12 cellular contexts compared by ENCODE assay signal in genomic region chr6:35484921-35485392, GRCh38. TPM values are rescaled to one million over a fixed set of nuclear protein-coding genes. Genes with fewer than 3 reads are reported as not detected.
DNase-seq lines count a peak whose midpoint lies in the region; ATAC-seq and TF ChIP-seq lines count a peak whose summit lies in the region.
"Had no signal": no experiment of that assay in that cellular context is flagged by ENCODE, and none has a peak within 500 bp of the region (broad histone marks: within the 10 kb centered on the region; RNA-seq: fewer than 3 reads in every experiment).

No MANE protein-coding gene starts in this region.

- peaks cover 55% of the 10 kb centered on the region for H3K4me1 ChIP-seq in PC-9 (replicated peaks; ENCODE audit: insufficient read depth)
- H3K4me1 ChIP-seq in ovary (ENCODE audit: insufficient read depth): peaks cover 27% of the 10 kb centered on the region

- BruUV-seq in PC-9 (replicated peaks; lab: Mats Ljungman, UMichigan): no TSS peak

- TF ChIP-seq POLR2A in ovary (IDR thresholded peaks at IDR 0.05): no peak

- H3K36me3 Mint-ChIP-seq in activated CD8-positive, alpha-beta T cell treated with anti-CD3 and anti-CD28 coated beads, Interleukin-2, amount 10 ng/mL, durations not matched to agents 7 days and 5 days (ENCODE audit: low read depth): no peaks in the 10 kb centered on the region
- no peaks in the 10 kb centered on the region for H3K36me3 Mint-ChIP-seq in activated CD4-positive, alpha-beta T cell treated with anti-CD3 and anti-CD28 coated beads, Interleukin-2, amount 10 ng/mL, durations not matched to agents 24 days and 14 days (ENCODE audit: low read depth)

- peak; percentile 59 for DNase-seq in AG08396 (ENCODE audit: low spot score)
- DNase-seq in PC-9: peak; percentile 70 to 78
- peak; percentile 51 for DNase-seq in fibroblast of mammary gland (ENCODE audit: low read depth)
- DNase-seq in ovary: peak in 2 of 5 donors; percentile 47 to 53
- no peak for DNase-seq in activated CD8-positive, alpha-beta T cell treated with anti-CD3 and anti-CD28 coated beads, Interleukin-2, amount 10 ng/mL, durations not matched to agents 7 days and 5 days
- DNase-seq in DMS153 treated with DMSO at 0.1 percent for 48 hours (lab: John Stamatoyannopoulos, UW; ENCODE audit: unreplicated experiment): no peak
- DNase-seq in activated CD4-positive, alpha-beta T cell treated with anti-CD3 and anti-CD28 coated beads, Interleukin-2, amount 10 ng/mL, durations not matched to agents 24 days and 14 days: no peak
- DNase-seq: MV-4-11, SHP77 had no signal

- CTCF ChIA-PET in PC-9 (lab: Charles Lee): no interaction called here
- CTCF ChIA-PET in activated CD8-positive, alpha-beta T cell treated with anti-CD3 and anti-CD28 coated beads, Interleukin-2, amount 10 ng/mL, durations not matched to agents 7 days and 5 days (lab: Charles Lee): no interaction called here

- no peak overlapping the region for H2AFZ ChIP-seq in PC-9

- WGBS in ovary, 3 donors: 83 to 85% (median 84%) methylated on average over 7 of the region's 7 CpGs

- no peak for ATAC-seq in activated CD8-positive, alpha-beta T cell treated with anti-CD3 and anti-CD28 coated beads, Interleukin-2, amount 10 ng/mL, durations not matched to agents 7 days and 5 days
- ATAC-seq in HG02870 (IDR thresholded peaks at IDR 0.05; ENCODE audit: unreplicated experiment): no peak

- H3K4me3 ChIP-seq in PC-9 (peak overlapping the region; percentile 58; the same call in 1 of the 2 replicates), fibroblast of mammary gland (ENCODE audit: control insufficient read depth, low read depth, low read length) (no peak overlapping the region), ovary (no peak overlapping the region)
- H3K4me3 ChIP-seq: BLaER1 treated with 17β-estradiol and CSF1 and Interleukin-3, amounts not matched to agents 10 nM and 100 nM had no signal

- intact Hi-C loops in PC-9 (cut with micrococcal nuclease; ENCODE audit: unreplicated experiment) (loop anchor here (1.0 to 2.0 kb wide), 3 partner anchors 12 to 94 kb away; partner anchors contain the start of genes RPL10A and TEAD3), ovary (cut with DNase I) (no loop called here)
- intact Hi-C loops in activated CD4-positive, alpha-beta T cell treated with anti-CD3 and anti-CD28 coated beads, Interleukin-2, amount 10 ng/mL, durations not matched to agents 24 days and 14 days (cut with micrococcal nuclease): no loop called here

- no peaks in the 10 kb centered on the region for H3K27me3 ChIP-seq in PC-9 (ENCODE audit: insufficient read depth, low read depth)
- no peaks in the 10 kb centered on the region for H3K27me3 ChIP-seq in ovary
- H3K27me3 ChIP-seq: BLaER1 treated with 17β-estradiol and CSF1 and Interleukin-3, amounts not matched to agents 10 nM and 100 nM had no signal

- H3K36me3 ChIP-seq in PC-9 (ENCODE audit: low read depth): no peaks in the 10 kb centered on the region
- H3K36me3 ChIP-seq in ovary: no peaks in the 10 kb centered on the region
- H3K36me3 ChIP-seq: BLaER1 treated with 17β-estradiol and CSF1 and Interleukin-3, amounts not matched to agents 10 nM and 100 nM had no signal

- H3K9me2 ChIP-seq in PC-9 (ENCODE audit: insufficient read depth): no peaks in the 10 kb centered on the region

- H3K4me2 ChIP-seq in PC-9: peak overlapping the region; percentile 98

- no peak overlapping the region for H3K27ac Mint-ChIP-seq in activated CD8-positive, alpha-beta T cell treated with anti-CD3 and anti-CD28 coated beads, Interleukin-2, amount 10 ng/mL, durations not matched to agents 7 days and 5 days
- H3K27ac Mint-ChIP-seq in activated CD4-positive, alpha-beta T cell treated with anti-CD3 and anti-CD28 coated beads, Interleukin-2, amount 10 ng/mL, durations not matched to agents 24 days and 14 days: no peak overlapping the region
- H3K27ac Mint-ChIP-seq: activated T-helper 1 cell treated with anti-CD3 and anti-CD28 coated beads, Interleukin-12 subunit alpha, Interleukin-12 subunit beta, Interleukin-2, Interleukin-4 antibody, amounts not matched to agents 30 ng/mL and 10 ng/mL and 1 ng/mL, durations not matched to agents 14 hours and 24 hours and 36 hours had no signal

- H3K4me1 Mint-ChIP-seq in activated CD8-positive, alpha-beta T cell treated with anti-CD3 and anti-CD28 coated beads, Interleukin-2, amount 10 ng/mL, durations not matched to agents 7 days and 5 days (ENCODE audit: low read depth): peaks cover 10% of the 10 kb centered on the region
- H3K4me1 Mint-ChIP-seq in activated CD4-positive, alpha-beta T cell treated with anti-CD3 and anti-CD28 coated beads, Interleukin-2, amount 10 ng/mL, durations not matched to agents 24 days and 14 days: peaks cover 6% of the 10 kb centered on the region

- peaks cover 24% of the 10 kb centered on the region for H3K79me2 ChIP-seq in PC-9 (ENCODE audit: low read depth)

- no peak overlapping the region for H3K4me3 Mint-ChIP-seq in activated CD8-positive, alpha-beta T cell treated with anti-CD3 and anti-CD28 coated beads, Interleukin-2, amount 10 ng/mL, durations not matched to agents 7 days and 5 days
- no peak overlapping the region for H3K4me3 Mint-ChIP-seq in activated CD4-positive, alpha-beta T cell treated with anti-CD3 and anti-CD28 coated beads, Interleukin-2, amount 10 ng/mL, durations not matched to agents 24 days and 14 days
- H3K4me3 Mint-ChIP-seq: activated T-helper 1 cell treated with anti-CD3 and anti-CD28 coated beads, Interleukin-12 subunit alpha, Interleukin-12 subunit beta, Interleukin-2, Interleukin-4 antibody, amounts not matched to agents 30 ng/mL and 10 ng/mL and 1 ng/mL, durations not matched to agents 14 hours and 24 hours and 36 hours had no signal

- no peaks in the 10 kb centered on the region for H3K9me3 Mint-ChIP-seq in activated CD8-positive, alpha-beta T cell treated with anti-CD3 and anti-CD28 coated beads, Interleukin-2, amount 10 ng/mL, durations not matched to agents 7 days and 5 days (ENCODE audit: insufficient read depth)
- H3K9me3 Mint-ChIP-seq in activated CD4-positive, alpha-beta T cell treated with anti-CD3 and anti-CD28 coated beads, Interleukin-2, amount 10 ng/mL, durations not matched to agents 24 days and 14 days: no peaks in the 10 kb centered on the region
- H3K9me3 Mint-ChIP-seq: activated T-helper 1 cell treated with anti-CD3 and anti-CD28 coated beads, Interleukin-12 subunit alpha, Interleukin-12 subunit beta, Interleukin-2, Interleukin-4 antibody, amounts not matched to agents 30 ng/mL and 10 ng/mL and 1 ng/mL, durations not matched to agents 14 hours and 24 hours and 36 hours had no signal

- no peaks in the 10 kb centered on the region for H3K9me3 ChIP-seq in PC-9 (ENCODE audit: insufficient read depth, low read depth)
- H3K9me3 ChIP-seq in ovary: no peaks in the 10 kb centered on the region
- H3K9me3 ChIP-seq: BLaER1 treated with 17β-estradiol and CSF1 and Interleukin-3, amounts not matched to agents 10 nM and 100 nM had no signal

- H4K20me1 ChIP-seq in PC-9 (ENCODE audit: insufficient read depth): no peaks in the 10 kb centered on the region

- no peaks in the 10 kb centered on the region for H3K27me3 Mint-ChIP-seq in activated CD8-positive, alpha-beta T cell treated with anti-CD3 and anti-CD28 coated beads, Interleukin-2, amount 10 ng/mL, durations not matched to agents 7 days and 5 days (ENCODE audit: low read depth)
- no peaks in the 10 kb centered on the region for H3K27me3 Mint-ChIP-seq in activated CD4-positive, alpha-beta T cell treated with anti-CD3 and anti-CD28 coated beads, Interleukin-2, amount 10 ng/mL, durations not matched to agents 24 days and 14 days

- POLR2A ChIA-PET in PC-9 (lab: Charles Lee; ENCODE audit: unreplicated experiment): interaction anchor here (0.5 kb wide), 2 partner anchors 22 to 1060 kb away, joined by 3 to 7 read pairs; no protein-coding TSS in a partner anchor
- POLR2A ChIA-PET in activated CD8-positive, alpha-beta T cell treated with anti-CD3 and anti-CD28 coated beads, Interleukin-2, amount 10 ng/mL, durations not matched to agents 7 days and 5 days (lab: Charles Lee): no interaction called here

- H3K27ac ChIP-seq in PC-9 (peak overlapping the region; percentile 99), ovary (peak overlapping the region; percentile 83 to 98)
- H3K27ac ChIP-seq: BLaER1 treated with 17β-estradiol and CSF1 and Interleukin-3, amounts not matched to agents 10 nM and 100 nM had no signal

- peaks cover 45% of the 10 kb centered on the region for H3F3A ChIP-seq in PC-9 (ENCODE audit: insufficient read depth, low read depth)

- TF ChIP-seq CTCF in PC-9 (conservative IDR thresholded peaks at IDR 0.05) (no peak), fibroblast of mammary gland (conservative IDR thresholded peaks at IDR 0.05; ENCODE audit: control insufficient read depth, insufficient read depth, low read depth, low read length) (no peak), ovary (IDR thresholded peaks at IDR 0.05) (no peak)

- TF ChIP-seq EP300 in ovary (IDR thresholded peaks at IDR 0.05): no peak

RNA-seq across cellular contexts. Expression of gene TEAD3, which starts 11.9 kb away (rescaled TPM):
- total RNA-seq in PC-9 (2021) (33.1 and 40.1 TPM in 2 replicates), ovary (10 to 100 TPM; 15.7 to 63.1 (median 35.6) TPM)
- polyA plus RNA-seq in ovary: 10 to 100 TPM; 21.6 to 27.1 TPM
- total RNA-seq in activated CD8-positive, alpha-beta T cell treated with anti-CD3 and anti-CD28 coated beads, Interleukin-2, amount 10 ng/mL, durations not matched to agents 7 days and 5 days: under 1 TPM; 0.18 to 0.21 TPM
- total RNA-seq in activated CD4-positive, alpha-beta T cell treated with anti-CD3 and anti-CD28 coated beads, Interleukin-2, amount 10 ng/mL, durations not matched to agents 24 days and 14 days: 1.7 and 2.2 TPM in 2 replicates

RNA-seq across cellular contexts. Expression of gene RPL10A, which starts 16.8 kb away (rescaled TPM):
- total RNA-seq in PC-9 (2021) (1,335 and 1,742 TPM in 2 replicates), ovary (1,000 to 10,000 TPM; 2,596 to 4,158 (median 3,059) TPM)
- polyA plus RNA-seq in ovary: 1,000 to 10,000 TPM; 3,198 to 5,052 TPM
- 1,000 to 10,000 TPM; 1,398 to 1,443 TPM for total RNA-seq in activated CD8-positive, alpha-beta T cell treated with anti-CD3 and anti-CD28 coated beads, Interleukin-2, amount 10 ng/mL, durations not matched to agents 7 days and 5 days
- total RNA-seq in activated CD4-positive, alpha-beta T cell treated with anti-CD3 and anti-CD28 coated beads, Interleukin-2, amount 10 ng/mL, durations not matched to agents 24 days and 14 days: 1,702 and 1,710 TPM in 2 replicates

RNA-seq across cellular contexts. Expression of gene TULP1, which starts 27.7 kb away (rescaled TPM):
- total RNA-seq in PC-9 (2021) (not detected in 2 replicates), ovary (1 to 10 TPM in 1 of 7 donors, under 1 TPM in 3, not detected in 3; 0.17 to 1.1 (median 0.62) TPM)
- polyA plus RNA-seq in ovary: under 1 TPM; 0.27 to 0.50 TPM
- total RNA-seq in activated CD8-positive, alpha-beta T cell treated with anti-CD3 and anti-CD28 coated beads, Interleukin-2, amount 10 ng/mL, durations not matched to agents 7 days and 5 days: not detected
- total RNA-seq in activated CD4-positive, alpha-beta T cell treated with anti-CD3 and anti-CD28 coated beads, Interleukin-2, amount 10 ng/mL, durations not matched to agents 24 days and 14 days: not detected in 2 replicates
- total RNA-seq: activated T-helper 1 cell treated with anti-CD3 and anti-CD28 coated beads, Interleukin-12 subunit alpha, Interleukin-12 subunit beta, Interleukin-2, Interleukin-4 antibody, amounts not matched to agents 30 ng/mL and 10 ng/mL and 1 ng/mL, durations not matched to agents 14 hours and 24 hours and 36 hours had no signal

RNA-seq across cellular contexts. Expression of gene FANCE, which starts 32.8 kb away (rescaled TPM):
- total RNA-seq in PC-9 (2021): 6.9 and 9.6 TPM in 2 replicates
- total RNA-seq in ovary: 10 to 100 TPM in 2 of 7 donors, 1 to 10 TPM in 5; 5.3 to 12.2 (median 9.3) TPM
- polyA plus RNA-seq in ovary: 1 to 10 TPM; 5.3 to 7.4 TPM
- 10 to 100 TPM; 20.4 to 21.9 TPM for total RNA-seq in activated CD8-positive, alpha-beta T cell treated with anti-CD3 and anti-CD28 coated beads, Interleukin-2, amount 10 ng/mL, durations not matched to agents 7 days and 5 days
- 19.6 and 22.1 TPM in 2 replicates for total RNA-seq in activated CD4-positive, alpha-beta T cell treated with anti-CD3 and anti-CD28 coated beads, Interleukin-2, amount 10 ng/mL, durations not matched to agents 24 days and 14 days

Comparison
In these comparisons a context has a peak if more than half of its experiments do, and no peak if none do; other contexts are left out.
1. DNase-seq: peak in AG08396 (single experiment), PC-9 (2 of 2) and fibroblast of mammary gland (single experiment); none in activated CD8-positive, alpha-beta T cell treated with anti-CD3 and anti-CD28 coated beads, Interleukin-2, amount 10 ng/mL, durations not matched to agents 7 days and 5 days (single experiment), DMS153 treated with DMSO at 0.1 percent for 48 hours (single experiment) and activated CD4-positive, alpha-beta T cell treated with anti-CD3 and anti-CD28 coated beads, Interleukin-2, amount 10 ng/mL, durations not matched to agents 24 days and 14 days (single experiment).